Comparison of ENCODE assay signal across 2 cellular contexts in genomic region chr12:51895378-51896135, GRCh38.
TF ChIP-seq lines count a peak whose summit lies in the region.

No MANE protein-coding gene starts in this region.

TF ChIP-seq in SK-N-SH, 30 proteins besides CTCF, POLR2A, EP300 and RAD21:
- TF ChIP-seq ELF1 (IDR thresholded peaks at IDR 0.05) (no peak), USF2 (IDR thresholded peaks at IDR 0.05; ENCODE audit: borderline replicate concordance, low read depth, low read length) (no peak), JUND (IDR thresholded peaks at IDR 0.05) (no peak), RCOR1 (IDR thresholded peaks at IDR 0.05; ENCODE audit: low read length) (no peak), NFIC (IDR thresholded peaks at IDR 0.05; ENCODE audit: borderline replicate concordance) (no peak), TEAD4 (IDR thresholded peaks at IDR 0.05; ENCODE audit: borderline replicate concordance, insufficient read depth) (no peak), POLR2AphosphoS5 (IDR thresholded peaks at IDR 0.05; ENCODE audit: low read depth, low read length) (no peak), ZBTB33 (IDR thresholded peaks at IDR 0.05; ENCODE audit: borderline replicate concordance, low read depth) (no peak), TAF1 (IDR thresholded peaks at IDR 0.05; ENCODE audit: borderline replicate concordance, low read depth, low read length) (no peak), FOXM1 (IDR thresholded peaks at IDR 0.05; ENCODE audit: low read depth) (no peak), CHD2 (IDR thresholded peaks at IDR 0.05; ENCODE audit: low read length, partially characterized antibody) (no peak), FOSL2 (IDR thresholded peaks at IDR 0.05; ENCODE audit: borderline replicate concordance, low read depth) (no peak)

TF ChIP-seq in SK-N-SH treated with all-trans-retinoic acid at 6 μM for 48 hours, 23 proteins besides CTCF, POLR2A, EP300 and RAD21:
- no peak for TF ChIP-seq POU6F1 (CRISPR knock-in tag; IDR thresholded peaks at IDR 0.05; ENCODE audit: borderline replicate concordance, low read depth)
